14 cellular contexts compared by ENCODE assay signal in the genomic region with DNA sequence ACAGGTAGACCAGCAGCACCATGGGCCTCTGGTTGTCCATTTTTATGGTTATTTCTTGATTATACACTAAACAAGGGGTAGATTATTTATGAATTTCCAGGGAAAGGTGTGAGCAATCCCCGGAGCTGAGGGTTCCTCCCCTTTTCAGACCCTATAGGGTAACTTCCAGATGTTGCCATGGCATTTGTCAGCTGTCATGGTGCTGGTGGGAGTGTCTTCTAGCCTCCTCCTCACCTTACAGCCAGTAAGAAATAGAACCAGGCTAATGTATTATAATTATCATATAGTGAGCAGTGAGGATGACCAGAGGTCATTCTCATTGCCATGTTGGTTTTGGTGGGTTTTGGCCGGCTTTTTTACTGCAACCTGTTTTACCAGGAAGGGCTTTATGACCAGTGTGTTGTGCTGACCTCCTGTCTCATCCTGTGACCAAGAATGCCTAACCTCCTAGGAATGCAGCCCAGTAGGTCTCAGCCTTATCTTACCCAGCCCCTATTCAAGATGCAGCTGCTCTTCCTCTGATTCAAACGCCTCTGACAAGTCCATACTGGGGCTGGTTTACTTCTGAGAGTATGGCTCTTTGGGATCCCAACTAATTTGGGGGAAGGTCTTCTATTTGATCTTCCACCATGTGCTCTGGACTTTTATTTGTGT. TPM values are rescaled to one million over a fixed set of nuclear protein-coding genes. Genes with fewer than 3 reads are reported as not detected.
A peak's percentile ranks its signal among the peaks of the same experiment; 100 is the strongest.
DNase-seq lines count a peak whose midpoint lies in the region; ATAC-seq, FAIRE-seq and TF ChIP-seq lines count a peak whose summit lies in the region.
"Had no signal": no experiment of that assay in that cellular context is flagged by ENCODE, and none has a peak within 500 bp of the region (broad histone marks: within the 10 kb centered on the region; RNA-seq: fewer than 3 reads in every experiment).

No MANE protein-coding gene starts in this region.

- POLR2A ChIA-PET in HEK293T (lab: Yijun Ruan, JAX), result interaction anchor here (0.8 kb wide), 1 partner anchor 82 kb away, joined by 3 read pairs; no protein-coding TSS in a partner anchor

- CTCF ChIA-PET in HEK293T (lab: Yijun Ruan, JAX), result interaction anchor here (0.8 to 1.0 kb wide), 2 partner anchors 8 to 28 kb away, joined by 4 to 5 read pairs; no protein-coding TSS in a partner anchor

- peaks cover 2% of the 10 kb centered on the region for H3K4me1 Mint-ChIP-seq in T-helper 17 cell

- DNase-seq in AG20443 (ENCODE audit: low spot score) (peak; percentile 6), bronchial epithelial cell (ENCODE audit: low read depth) (peak; percentile 92), kidney tubule cell (ENCODE audit: low spot score) (peak; percentile 91), RPMI8226 (no peak), HEK293T (ENCODE audit: extremely low spot score) (no peak), T-helper 17 cell (no peak)
- DNase-seq: activated CD8-positive, alpha-beta memory T cell treated with anti-CD3 and anti-CD28 coated beads, Interleukin-2, amount 50 U/mL, for 4 hours; adrenal gland; stimulated activated CD4-positive, alpha-beta T cell treated with anti-CD3 and anti-CD28 coated beads, Interleukin-1b, Interleukin-23, amount 100 ng/mL, for 48 hours had no signal

- H3K9me3 ChIP-seq in HUES6 (ENCODE audit: control insufficient read depth, insufficient read depth, low read depth, low read length) (no peaks in the 10 kb centered on the region), T-helper 17 cell (ENCODE audit: control insufficient read depth, low read length, poor library complexity, severe bottlenecking) (no peaks in the 10 kb centered on the region)
- H3K9me3 ChIP-seq: adrenal gland had no signal

- no peak overlapping the region for H3K27ac Mint-ChIP-seq in T-helper 17 cell
- H3K27ac Mint-ChIP-seq: dendritic cell treated with granulocyte-macrophage colony-stimulating factor and Interleukin-4, amounts not matched to agents 40 ng/mL and 50 ng/mL, for 4 days had no signal

- H3K36me3 ChIP-seq in HUES6 (ENCODE audit: control insufficient read depth, insufficient read depth, low read length), result no peaks in the 10 kb centered on the region
- no peaks in the 10 kb centered on the region for H3K36me3 ChIP-seq in bronchial epithelial cell (ENCODE audit: control insufficient read depth, insufficient read depth, low read length)
- H3K36me3 ChIP-seq: adrenal gland had no signal

- peaks cover 2% of the 10 kb centered on the region for H3K36me3 Mint-ChIP-seq in T-helper 17 cell (ENCODE audit: low read depth)

- peaks cover 19% of the 10 kb centered on the region for H3K4me1 ChIP-seq in HUES6 (ENCODE audit: control insufficient read depth, insufficient read depth, low read length)
- H3K4me1 ChIP-seq: adrenal gland had no signal

- no peak for ATAC-seq in GM18498 (IDR thresholded peaks at IDR 0.05; ENCODE audit: unreplicated experiment)
- ATAC-seq in T-helper 17 cell, result no peak
- ATAC-seq: GM12878 had no signal

- no peak overlapping the region for H3K4me3 Mint-ChIP-seq in T-helper 17 cell
- H3K4me3 Mint-ChIP-seq: dendritic cell treated with granulocyte-macrophage colony-stimulating factor and Interleukin-4, amounts not matched to agents 40 ng/mL and 50 ng/mL, for 4 days had no signal

- no peak for TF ChIP-seq CTCF in bronchial epithelial cell (IDR thresholded peaks at IDR 0.05; ENCODE audit: insufficient read depth, low read length, severe bottlenecking)

- H3K27me3 Mint-ChIP-seq in T-helper 17 cell, result peaks cover 58% of the 10 kb centered on the region

- no peak overlapping the region for H3K4me3 ChIP-seq in HUES6 (ENCODE audit: low read depth, low read length)
- no peak overlapping the region for H3K4me3 ChIP-seq in bronchial epithelial cell (ENCODE audit: low read depth, low read length)
- H3K4me3 ChIP-seq: adrenal gland, GM12878, lung had no signal

- no peak overlapping the region for H3K9ac ChIP-seq in HUES6 (ENCODE audit: low read length)

- peak overlapping the region; percentile 1; the same call in 1 of the 2 replicates for H3K27ac ChIP-seq in HUES6 (ENCODE audit: low read depth, low read length)
- H3K27ac ChIP-seq: adrenal gland had no signal

- H3K27me3 ChIP-seq in HUES6 (ENCODE audit: control insufficient read depth, insufficient read depth, low read length) (no peaks in the 10 kb centered on the region), bronchial epithelial cell (ENCODE audit: control insufficient read depth, insufficient read depth, low read length) (no peaks in the 10 kb centered on the region)
- H3K27me3 ChIP-seq: adrenal gland had no signal

- FAIRE-seq in bronchial epithelial cell (lab: Jason Lieb, UNC), result no peak
- FAIRE-seq: GM12878 had no signal

TF ChIP-seq in HEK293T, 16 proteins besides CTCF, POLR2A, EP300 and RAD21:
- TF ChIP-seq NFRKB (IDR thresholded peaks at IDR 0.05) (no peak), ELF4 (IDR thresholded peaks at IDR 0.05) (no peak), HDGF (IDR thresholded peaks at IDR 0.05; ENCODE audit: borderline replicate concordance) (no peak), BHLHE40 (IDR thresholded peaks at IDR 0.05; ENCODE audit: borderline replicate concordance) (no peak), CTBP1 (IDR thresholded peaks at IDR 0.05; ENCODE audit: borderline replicate concordance) (no peak), LEF1 (IDR thresholded peaks at IDR 0.05; ENCODE audit: borderline replicate concordance) (no peak), FOXA1 (IDR thresholded peaks at IDR 0.05) (no peak), SUZ12 (IDR thresholded peaks at IDR 0.05) (no peak), SP1 (IDR thresholded peaks at IDR 0.05) (no peak), ARNT (IDR thresholded peaks at IDR 0.05) (no peak), ZNF384 (IDR thresholded peaks at IDR 0.05) (no peak), FOXK2 (IDR thresholded peaks at IDR 0.05) (no peak)
- TF ChIP-seq, protein P1, sequence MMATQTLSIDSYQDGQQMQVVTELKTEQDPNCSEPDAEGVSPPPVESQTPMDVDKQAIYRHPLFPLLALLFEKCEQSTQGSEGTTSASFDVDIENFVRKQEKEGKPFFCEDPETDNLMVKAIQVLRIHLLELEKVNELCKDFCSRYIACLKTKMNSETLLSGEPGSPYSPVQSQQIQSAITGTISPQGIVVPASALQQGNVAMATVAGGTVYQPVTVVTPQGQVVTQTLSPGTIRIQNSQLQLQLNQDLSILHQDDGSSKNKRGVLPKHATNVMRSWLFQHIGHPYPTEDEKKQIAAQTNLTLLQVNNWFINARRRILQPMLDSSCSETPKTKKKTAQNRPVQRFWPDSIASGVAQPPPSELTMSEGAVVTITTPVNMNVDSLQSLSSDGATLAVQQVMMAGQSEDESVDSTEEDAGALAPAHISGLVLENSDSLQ (IDR thresholded peaks at IDR 0.05), result no peak

RNA-seq across cellular contexts. Expression of a gene that starts 13.5 kb away (rescaled TPM):
- total RNA-seq in bronchial epithelial cell, result 55.4 and 154 TPM in 2 replicates
- not detected for total RNA-seq in T-helper 17 cell

RNA-seq across cellular contexts. Expression of a gene that starts 54.7 kb away (rescaled TPM):
- total RNA-seq in bronchial epithelial cell (not detected in 2 replicates), T-helper 17 cell (not detected)
- total RNA-seq: GM12878 had no signal

Comparison
In these comparisons a context has a peak if more than half of its experiments do, and no peak if none do; other contexts are left out.
1. DNase-seq: peak in AG20443 (single experiment), bronchial epithelial cell (single experiment) and kidney tubule cell (single experiment); none in RPMI8226 (single experiment), HEK293T (single experiment) and T-helper 17 cell (0 of 3).
2. RNA of a gene that starts 13.5 kb away (total RNA-seq): 55.4 to 154 TPM in bronchial epithelial cell; not detected in T-helper 17 cell; every median in the first group is over 10 times any median in the second.